18 cellular contexts compared by ENCODE assay signal in genomic region chr9:133340916-133341315, GRCh38. TPM values are rescaled to one million over a fixed set of nuclear protein-coding genes. Genes with fewer than 3 reads are reported as not detected.
DNase-seq lines count a peak whose midpoint lies in the region; ATAC-seq, FAIRE-seq and TF ChIP-seq lines count a peak whose summit lies in the region.
"Had no signal": no experiment of that assay in that cellular context is flagged by ENCODE, and none has a peak within 500 bp of the region (broad histone marks: within the 10 kb centered on the region; RNA-seq: fewer than 3 reads in every experiment).

No MANE protein-coding gene starts in this region.

- no peak overlapping the region for H2AFZ ChIP-seq in endothelial cell of umbilical vein (ENCODE audit: low read depth, low read length)

- peaks cover 20% of the 10 kb centered on the region for H3K36me3 Mint-ChIP-seq in CD4-positive, CD25-positive, alpha-beta regulatory T cell
- H3K36me3 Mint-ChIP-seq in IgD-negative memory B cell (peaks cover 13% of the 10 kb centered on the region), MCF 10A (ENCODE audit: insufficient read depth, unreplicated experiment) (peaks cover 30% of the 10 kb centered on the region)

- POLR2A ChIA-PET in endothelial cell of umbilical vein (lab: Charles Lee) (no interaction called here), MCF 10A (lab: Yijun Ruan, JAX) (interaction anchor here (0.6 kb wide), 1 partner anchor 334 kb away, joined by 3 read pairs; no protein-coding TSS in a partner anchor)

- peak overlapping the region in 2 of 4 donors; percentile 31 to 78 for H3K4me3 Mint-ChIP-seq in CD4-positive, CD25-positive, alpha-beta regulatory T cell
- H3K4me3 Mint-ChIP-seq in IgD-negative memory B cell (peak overlapping the region; percentile 32 to 92 (median 72)), MCF 10A (ENCODE audit: unreplicated experiment) (no peak overlapping the region)

- no peaks in the 10 kb centered on the region for H4K20me1 ChIP-seq in endothelial cell of umbilical vein (replicated peaks; ENCODE audit: control insufficient read depth, extremely low read depth, insufficient read depth, low read length)

- H3K27ac Mint-ChIP-seq in CD4-positive, CD25-positive, alpha-beta regulatory T cell = peak overlapping the region in 2 of 3 donors; percentile 68 to 94
- H3K27ac Mint-ChIP-seq in IgD-negative memory B cell (peak overlapping the region; percentile 14 to 93 (median 89)), MCF 10A (ENCODE audit: low read depth, unreplicated experiment) (no peak overlapping the region)

- H3K9me3 ChIP-seq in CD4-positive, CD25-positive, alpha-beta regulatory T cell (ENCODE audit: control insufficient read depth in 2 of 2, low read length in 2 of 2) = no peaks in the 10 kb centered on the region
- H3K9me3 ChIP-seq in endothelial cell of umbilical vein (replicated peaks; ENCODE audit: control insufficient read depth, insufficient read depth, low read length) (no peaks in the 10 kb centered on the region), neutrophil (no peaks in the 10 kb centered on the region)
- H3K9me3 ChIP-seq: right lobe of liver, SK-N-SH had no signal

- H3K4me2 ChIP-seq in endothelial cell of umbilical vein (ENCODE audit: insufficient read depth, low read length) = no peak overlapping the region
- H3K4me2 ChIP-seq: SK-N-SH had no signal

- H3K27me3 ChIP-seq in CD4-positive, CD25-positive, alpha-beta regulatory T cell (ENCODE audit: control insufficient read depth, insufficient read depth, low read length) = no peaks in the 10 kb centered on the region
- no peaks in the 10 kb centered on the region for H3K27me3 ChIP-seq in endothelial cell of umbilical vein (ENCODE audit: control insufficient read depth in 2 of 2, insufficient read depth in 2 of 2, low read length in 2 of 2)
- no peaks in the 10 kb centered on the region for H3K27me3 ChIP-seq in neutrophil
- H3K27me3 ChIP-seq: right lobe of liver had no signal

- H3K9me1 ChIP-seq in endothelial cell of umbilical vein (replicated peaks; ENCODE audit: control insufficient read depth, extremely low read depth, insufficient read depth, low read length) = no peaks in the 10 kb centered on the region

- peaks cover 0 to 53% (median 20%) of the 10 kb centered on the region in 4 donors for H3K4me1 Mint-ChIP-seq in CD4-positive, CD25-positive, alpha-beta regulatory T cell
- H3K4me1 Mint-ChIP-seq in IgD-negative memory B cell (peaks cover 22 to 34% (median 33%) of the 10 kb centered on the region in 3 donors), MCF 10A (ENCODE audit: insufficient read depth, unreplicated experiment) (no peaks in the 10 kb centered on the region)

- DNase-seq in CD4-positive, CD25-positive, alpha-beta regulatory T cell = no peak
- DNase-seq in endothelial cell of umbilical vein (ENCODE audit: low read depth, low spot score) = no peak
- no peak for DNase-seq in SIG-M5 (lab: John Stamatoyannopoulos, UW)
- DNase-seq in MCF 10A (ENCODE audit: unreplicated experiment) = no peak
- DNase-seq: activated effector memory CD4-positive, alpha-beta T cell treated with anti-CD3 and anti-CD28 coated beads, Interleukin-2, amount 50 U/mL, for 16 hours; cortex of kidney; DND-41; erythroblast; IMR-90; mesenchymal stem cell; NCI-H2081; NCI-H69; right lobe of liver; SK-N-SH had no signal

- no peaks in the 10 kb centered on the region for H3K9me3 Mint-ChIP-seq in CD4-positive, CD25-positive, alpha-beta regulatory T cell
- H3K9me3 Mint-ChIP-seq in IgD-negative memory B cell = no peaks in the 10 kb centered on the region
- no peaks in the 10 kb centered on the region for H3K9me3 Mint-ChIP-seq in MCF 10A (ENCODE audit: unreplicated experiment)

- no peaks in the 10 kb centered on the region for H3K27me3 Mint-ChIP-seq in CD4-positive, CD25-positive, alpha-beta regulatory T cell
- H3K27me3 Mint-ChIP-seq in IgD-negative memory B cell (no peaks in the 10 kb centered on the region), MCF 10A (ENCODE audit: insufficient read depth, unreplicated experiment) (no peaks in the 10 kb centered on the region)

- FAIRE-seq in endothelial cell of umbilical vein (lab: Jason Lieb, UNC) = no peak

- BruUV-seq in endothelial cell of umbilical vein (replicated peaks; lab: Mats Ljungman, UMichigan) (TSS peak; percentile 14), MCF 10A (replicated peaks; lab: Mats Ljungman, UMichigan) (no TSS peak)

- dilution Hi-C loops in endothelial cell of umbilical vein (cut with MboI; ENCODE audit: extremely low pct_ligation_motif_present, low sequenced_read_pairs) = no loop called here

- ATAC-seq in CD4-positive, CD25-positive, alpha-beta regulatory T cell (ENCODE audit: low read depth in 2 of 2) = no peak
- ATAC-seq in GM18505 (IDR thresholded peaks at IDR 0.05; ENCODE audit: unreplicated experiment) = no peak
- ATAC-seq: Panc1 had no signal

- peaks cover 24% of the 10 kb centered on the region for H3K4me1 ChIP-seq in CD4-positive, CD25-positive, alpha-beta regulatory T cell (ENCODE audit: control insufficient read depth, insufficient read depth, low read length, poor library complexity, severe bottlenecking)
- peaks cover 4% of the 10 kb centered on the region for H3K4me1 ChIP-seq in endothelial cell of umbilical vein (ENCODE audit: control insufficient read depth, extremely low read depth, insufficient read depth, low read length)
- H3K4me1 ChIP-seq in neutrophil (ENCODE audit: control insufficient read depth in 1 of 2, insufficient read depth in 1 of 2, low read depth in 1 of 2, low read length in 1 of 2) = peaks cover 66 to 80% of the 10 kb centered on the region in 2 experiments

- H3K36me3 ChIP-seq in CD4-positive, CD25-positive, alpha-beta regulatory T cell (ENCODE audit: control insufficient read depth, insufficient read depth, low read length) = peaks cover 27% of the 10 kb centered on the region
- H3K36me3 ChIP-seq in endothelial cell of umbilical vein (ENCODE audit: control insufficient read depth in 2 of 2, extremely low read depth in 1 of 2, insufficient read depth in 2 of 2, low read length in 2 of 2) (peaks cover 5 to 45% of the 10 kb centered on the region in 2 experiments), neutrophil (peaks cover 41% of the 10 kb centered on the region)

- no peak overlapping the region for H3K9ac ChIP-seq in endothelial cell of umbilical vein (replicated peaks; ENCODE audit: extremely low read depth, insufficient read depth, low read length)
- H3K9ac ChIP-seq: SK-N-SH had no signal

- no peak for TF ChIP-seq CTCF in endothelial cell of umbilical vein (IDR thresholded peaks at IDR 0.05; ENCODE audit: extremely low read depth in 1 of 2, insufficient read depth in 1 of 2, low read depth in 1 of 2, low read length in 2 of 2)
- no peak for TF ChIP-seq CTCF in neutrophil (IDR thresholded peaks at IDR 0.05)
- TF ChIP-seq CTCF in MCF 10A (IDR thresholded peaks at IDR 0.05; ENCODE audit: unreplicated experiment) = no peak

- H3K79me2 ChIP-seq in endothelial cell of umbilical vein (ENCODE audit: control insufficient read depth, insufficient read depth, low read length) = peaks cover 4% of the 10 kb centered on the region

- intact Hi-C loops in endothelial cell of umbilical vein (cut with micrococcal nuclease) = no loop called here
- intact Hi-C loops in MCF 10A (cut with micrococcal nuclease) = no loop called here

- CTCF ChIA-PET in endothelial cell of umbilical vein (lab: Charles Lee) = no interaction called here
- CTCF ChIA-PET in MCF 10A (lab: Yijun Ruan, JAX) = no interaction called here

- H3K4me3 ChIP-seq in CD4-positive, CD25-positive, alpha-beta regulatory T cell (ENCODE audit: low read depth, low read length) = peak overlapping the region; percentile 11
- no peak overlapping the region for H3K4me3 ChIP-seq in endothelial cell of umbilical vein (replicated peaks in 1 of 3; ENCODE audit: insufficient read depth in 1 of 3, low read depth in 1 of 3, low read length in 3 of 3)
- H3K4me3 ChIP-seq in neutrophil (ENCODE audit: low read depth in 1 of 2, low read length in 1 of 2) = peak overlapping the region; percentile 53 to 68
- H3K4me3 ChIP-seq: right lobe of liver had no signal

- H3K27ac ChIP-seq in CD4-positive, CD25-positive, alpha-beta regulatory T cell (ENCODE audit: insufficient read depth, low read length, poor library complexity, severe bottlenecking) = no peak overlapping the region
- no peak overlapping the region for H3K27ac ChIP-seq in endothelial cell of umbilical vein (ENCODE audit: insufficient read depth, low read depth, low read length)
- H3K27ac ChIP-seq in neutrophil = peak overlapping the region; percentile 99
- H3K27ac ChIP-seq: right lobe of liver had no signal

- TF ChIP-seq POLR2A in endothelial cell of umbilical vein (IDR thresholded peaks at IDR 0.05; ENCODE audit: low read depth, low read length) (no peak), GM18505 (IDR thresholded peaks at IDR 0.05; ENCODE audit: borderline replicate concordance, extremely low read depth, insufficient read depth, insufficient read length) (no peak)

RNA-seq across cellular contexts. Expression of gene SURF6, which starts 4.9 kb away (rescaled TPM):
- 14.6 TPM for total RNA-seq in CD4-positive, CD25-positive, alpha-beta regulatory T cell
- 1 to 10 TPM; 5.4 to 8.4 (median 6.9) TPM for polyA plus RNA-seq in CD4-positive, CD25-positive, alpha-beta regulatory T cell
- polyA plus RNA-seq in IgD-negative memory B cell (13.4 TPM), endothelial cell of umbilical vein (4.9 TPM in 2 replicates)
- total RNA-seq in endothelial cell of umbilical vein (16.0 and 16.4 TPM in 2 replicates), MCF 10A (2022) (30.2 and 40.5 TPM in 2 replicates)
- polyA plus RNA-seq in endothelial cell of umbilical vein (2011; cell fraction: cytosol; rRNA removed) = 4.6 and 8.5 TPM in 2 replicates
- 8.5 and 13.5 TPM in 2 replicates for polyA plus RNA-seq in endothelial cell of umbilical vein (2011; cell fraction: nucleus; rRNA removed)
- 8.6 and 14.2 TPM in 2 replicates for polyA plus RNA-seq in endothelial cell of umbilical vein (2012)
- polyA minus RNA-seq in endothelial cell of umbilical vein = 3.2 and 3.9 TPM in 2 replicates
- polyA minus RNA-seq in endothelial cell of umbilical vein (2011; cell fraction: cytosol; rRNA and poly(A)+ RNA removed) = 9.4 TPM
- polyA minus RNA-seq in endothelial cell of umbilical vein (2011; cell fraction: nucleus; rRNA and poly(A)+ RNA removed) = 2.0 and 3.8 TPM in 2 replicates

RNA-seq across cellular contexts. Expression of gene MED22, which starts 7.0 kb away (rescaled TPM):
- total RNA-seq in CD4-positive, CD25-positive, alpha-beta regulatory T cell = 29.3 TPM
- 10 to 100 TPM in 3 of 4 donors, 1 to 10 TPM in 1; 7.3 to 16.2 (median 11.1) TPM for polyA plus RNA-seq in CD4-positive, CD25-positive, alpha-beta regulatory T cell
- polyA plus RNA-seq in IgD-negative memory B cell (26.7 TPM), endothelial cell of umbilical vein (25.7 and 29.5 TPM in 2 replicates)
- total RNA-seq in endothelial cell of umbilical vein (26.7 and 27.4 TPM in 2 replicates), MCF 10A (2022) (29.3 and 32.6 TPM in 2 replicates)
- polyA plus RNA-seq in endothelial cell of umbilical vein (2011; cell fraction: cytosol; rRNA removed) = 18.7 and 23.0 TPM in 2 replicates
- 32.0 and 36.5 TPM in 2 replicates for polyA plus RNA-seq in endothelial cell of umbilical vein (2011; cell fraction: nucleus; rRNA removed)
- 15.2 and 19.3 TPM in 2 replicates for polyA plus RNA-seq in endothelial cell of umbilical vein (2012)
- polyA minus RNA-seq in endothelial cell of umbilical vein = 38.5 and 40.4 TPM in 2 replicates
- 25.5 TPM for polyA minus RNA-seq in endothelial cell of umbilical vein (2011; cell fraction: cytosol; rRNA and poly(A)+ RNA removed)
- polyA minus RNA-seq in endothelial cell of umbilical vein (2011; cell fraction: nucleus; rRNA and poly(A)+ RNA removed) = 12.0 and 13.3 TPM in 2 replicates

RNA-seq across cellular contexts. Expression of gene RPL7A, which starts 7.1 kb away (rescaled TPM):
- 1,813 TPM for total RNA-seq in CD4-positive, CD25-positive, alpha-beta regulatory T cell
- 1,000 to 10,000 TPM in 2 of 4 donors, 100 to 1,000 TPM in 2; 747 to 1,102 (median 951) TPM for polyA plus RNA-seq in CD4-positive, CD25-positive, alpha-beta regulatory T cell
- polyA plus RNA-seq in IgD-negative memory B cell = 1,229 TPM
- total RNA-seq in endothelial cell of umbilical vein = 2,043 and 2,112 TPM in 2 replicates
- 2,090 and 2,329 TPM in 2 replicates for polyA plus RNA-seq in endothelial cell of umbilical vein
- 4,289 and 4,302 TPM in 2 replicates for polyA plus RNA-seq in endothelial cell of umbilical vein (2011; cell fraction: cytosol; rRNA removed)
- 1,496 and 1,897 TPM in 2 replicates for polyA plus RNA-seq in endothelial cell of umbilical vein (2011; cell fraction: nucleus; rRNA removed)
- 2,563 and 3,428 TPM in 2 replicates for polyA plus RNA-seq in endothelial cell of umbilical vein (2012)
- polyA minus RNA-seq in endothelial cell of umbilical vein = 1,837 and 1,880 TPM in 2 replicates
- polyA minus RNA-seq in endothelial cell of umbilical vein (2011; cell fraction: cytosol; rRNA and poly(A)+ RNA removed) = 1,856 TPM
- 248 and 295 TPM in 2 replicates for polyA minus RNA-seq in endothelial cell of umbilical vein (2011; cell fraction: nucleus; rRNA and poly(A)+ RNA removed)
- total RNA-seq in MCF 10A (2022) = 2,129 and 2,395 TPM in 2 replicates

RNA-seq across cellular contexts. Expression of gene SURF1, which starts 15.4 kb away (rescaled TPM):
- total RNA-seq in CD4-positive, CD25-positive, alpha-beta regulatory T cell = 41.8 TPM
- 100 to 1,000 TPM; 114 to 120 (median 115) TPM for polyA plus RNA-seq in CD4-positive, CD25-positive, alpha-beta regulatory T cell
- polyA plus RNA-seq in IgD-negative memory B cell = 114 TPM
- total RNA-seq in endothelial cell of umbilical vein = 12.0 and 22.8 TPM in 2 replicates
- 26.6 and 27.1 TPM in 2 replicates for polyA plus RNA-seq in endothelial cell of umbilical vein
- polyA plus RNA-seq in endothelial cell of umbilical vein (2011; cell fraction: cytosol; rRNA removed) = 31.7 and 33.2 TPM in 2 replicates
- 28.7 and 35.7 TPM in 2 replicates for polyA plus RNA-seq in endothelial cell of umbilical vein (2011; cell fraction: nucleus; rRNA removed)
- polyA plus RNA-seq in endothelial cell of umbilical vein (2012) = 21.8 and 26.2 TPM in 2 replicates
- 9.0 and 15.0 TPM in 2 replicates for polyA minus RNA-seq in endothelial cell of umbilical vein
- polyA minus RNA-seq in endothelial cell of umbilical vein (2011; cell fraction: cytosol; rRNA and poly(A)+ RNA removed) = 17.5 TPM
- 2.4 and 4.2 TPM in 2 replicates for polyA minus RNA-seq in endothelial cell of umbilical vein (2011; cell fraction: nucleus; rRNA and poly(A)+ RNA removed)
- total RNA-seq in MCF 10A (2022) = 30.8 and 31.2 TPM in 2 replicates

RNA-seq across cellular contexts. Expression of gene SURF2, which starts 15.4 kb away (rescaled TPM):
- total RNA-seq in CD4-positive, CD25-positive, alpha-beta regulatory T cell = 24.3 TPM
- polyA plus RNA-seq in CD4-positive, CD25-positive, alpha-beta regulatory T cell = 10 to 100 TPM; 34.5 to 47.1 (median 37.0) TPM
- 34.7 TPM for polyA plus RNA-seq in IgD-negative memory B cell
- total RNA-seq in endothelial cell of umbilical vein = 9.3 and 10.6 TPM in 2 replicates
- polyA plus RNA-seq in endothelial cell of umbilical vein = 14.2 and 16.9 TPM in 2 replicates
- polyA plus RNA-seq in endothelial cell of umbilical vein (2011; cell fraction: cytosol; rRNA removed) = 17.7 and 19.1 TPM in 2 replicates
- polyA plus RNA-seq in endothelial cell of umbilical vein (2011; cell fraction: nucleus; rRNA removed) = 6.0 and 7.1 TPM in 2 replicates
- polyA plus RNA-seq in endothelial cell of umbilical vein (2012) = 10.0 and 18.7 TPM in 2 replicates
- polyA minus RNA-seq in endothelial cell of umbilical vein = 2.5 and 4.3 TPM in 2 replicates
- polyA minus RNA-seq in endothelial cell of umbilical vein (2011; cell fraction: cytosol; rRNA and poly(A)+ RNA removed) = 44.1 TPM
- 2.5 and 3.2 TPM in 2 replicates for polyA minus RNA-seq in endothelial cell of umbilical vein (2011; cell fraction: nucleus; rRNA and poly(A)+ RNA removed)
- 28.2 and 39.5 TPM in 2 replicates for total RNA-seq in MCF 10A (2022)

Comparison
In these comparisons a context has a peak if more than half of its experiments do, and no peak if none do; other contexts are left out.
1. H3K4me3 ChIP-seq: peak in CD4-positive, CD25-positive, alpha-beta regulatory T cell (single experiment) and neutrophil (2 of 2); none in endothelial cell of umbilical vein (0 of 3).